1 cellular context compared by ENCODE assay signal in the genomic region with DNA sequence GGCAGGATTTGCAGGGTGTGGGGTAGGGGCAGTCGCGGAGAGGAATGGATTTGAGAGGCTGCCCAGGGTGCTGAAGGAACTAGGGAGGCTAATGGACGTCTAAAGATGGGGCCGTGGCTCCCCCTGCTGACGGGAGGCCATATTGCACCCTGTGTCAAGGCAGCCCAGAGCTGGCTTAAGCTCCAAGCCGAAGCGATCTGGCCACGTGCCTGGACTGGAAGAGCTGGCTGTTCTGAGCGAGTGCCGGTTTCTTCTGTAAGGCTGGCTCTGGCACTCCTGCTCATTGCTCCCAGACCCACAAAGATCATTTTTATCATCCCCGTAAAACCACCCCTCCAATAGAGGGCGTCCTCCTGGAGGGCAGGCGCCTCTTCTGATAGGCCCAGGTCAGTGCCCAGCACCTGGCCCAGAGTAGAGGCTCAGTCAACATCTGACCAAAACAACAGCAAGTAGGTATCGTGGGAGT.
TF ChIP-seq lines count a peak whose summit lies in the region.

No MANE protein-coding gene starts in this region.

TF ChIP-seq in HepG2, 621 proteins besides CTCF, POLR2A, EP300 and RAD21 (continued from another document and continues in another):
- TF ChIP-seq TAF15 (IDR thresholded peaks at IDR 0.05; ENCODE audit: low read depth, low read length, poor library complexity, severe bottlenecking): no peak
- no peak for TF ChIP-seq FOXP1 (IDR thresholded peaks at IDR 0.05)
- no peak for TF ChIP-seq FOXP1 (CRISPR knock-in tag; IDR thresholded peaks at IDR 0.05)
- no peak for TF ChIP-seq ZFAT (CRISPR knock-in tag; conservative IDR thresholded peaks at IDR 0.05)
- TF ChIP-seq, protein P1, sequence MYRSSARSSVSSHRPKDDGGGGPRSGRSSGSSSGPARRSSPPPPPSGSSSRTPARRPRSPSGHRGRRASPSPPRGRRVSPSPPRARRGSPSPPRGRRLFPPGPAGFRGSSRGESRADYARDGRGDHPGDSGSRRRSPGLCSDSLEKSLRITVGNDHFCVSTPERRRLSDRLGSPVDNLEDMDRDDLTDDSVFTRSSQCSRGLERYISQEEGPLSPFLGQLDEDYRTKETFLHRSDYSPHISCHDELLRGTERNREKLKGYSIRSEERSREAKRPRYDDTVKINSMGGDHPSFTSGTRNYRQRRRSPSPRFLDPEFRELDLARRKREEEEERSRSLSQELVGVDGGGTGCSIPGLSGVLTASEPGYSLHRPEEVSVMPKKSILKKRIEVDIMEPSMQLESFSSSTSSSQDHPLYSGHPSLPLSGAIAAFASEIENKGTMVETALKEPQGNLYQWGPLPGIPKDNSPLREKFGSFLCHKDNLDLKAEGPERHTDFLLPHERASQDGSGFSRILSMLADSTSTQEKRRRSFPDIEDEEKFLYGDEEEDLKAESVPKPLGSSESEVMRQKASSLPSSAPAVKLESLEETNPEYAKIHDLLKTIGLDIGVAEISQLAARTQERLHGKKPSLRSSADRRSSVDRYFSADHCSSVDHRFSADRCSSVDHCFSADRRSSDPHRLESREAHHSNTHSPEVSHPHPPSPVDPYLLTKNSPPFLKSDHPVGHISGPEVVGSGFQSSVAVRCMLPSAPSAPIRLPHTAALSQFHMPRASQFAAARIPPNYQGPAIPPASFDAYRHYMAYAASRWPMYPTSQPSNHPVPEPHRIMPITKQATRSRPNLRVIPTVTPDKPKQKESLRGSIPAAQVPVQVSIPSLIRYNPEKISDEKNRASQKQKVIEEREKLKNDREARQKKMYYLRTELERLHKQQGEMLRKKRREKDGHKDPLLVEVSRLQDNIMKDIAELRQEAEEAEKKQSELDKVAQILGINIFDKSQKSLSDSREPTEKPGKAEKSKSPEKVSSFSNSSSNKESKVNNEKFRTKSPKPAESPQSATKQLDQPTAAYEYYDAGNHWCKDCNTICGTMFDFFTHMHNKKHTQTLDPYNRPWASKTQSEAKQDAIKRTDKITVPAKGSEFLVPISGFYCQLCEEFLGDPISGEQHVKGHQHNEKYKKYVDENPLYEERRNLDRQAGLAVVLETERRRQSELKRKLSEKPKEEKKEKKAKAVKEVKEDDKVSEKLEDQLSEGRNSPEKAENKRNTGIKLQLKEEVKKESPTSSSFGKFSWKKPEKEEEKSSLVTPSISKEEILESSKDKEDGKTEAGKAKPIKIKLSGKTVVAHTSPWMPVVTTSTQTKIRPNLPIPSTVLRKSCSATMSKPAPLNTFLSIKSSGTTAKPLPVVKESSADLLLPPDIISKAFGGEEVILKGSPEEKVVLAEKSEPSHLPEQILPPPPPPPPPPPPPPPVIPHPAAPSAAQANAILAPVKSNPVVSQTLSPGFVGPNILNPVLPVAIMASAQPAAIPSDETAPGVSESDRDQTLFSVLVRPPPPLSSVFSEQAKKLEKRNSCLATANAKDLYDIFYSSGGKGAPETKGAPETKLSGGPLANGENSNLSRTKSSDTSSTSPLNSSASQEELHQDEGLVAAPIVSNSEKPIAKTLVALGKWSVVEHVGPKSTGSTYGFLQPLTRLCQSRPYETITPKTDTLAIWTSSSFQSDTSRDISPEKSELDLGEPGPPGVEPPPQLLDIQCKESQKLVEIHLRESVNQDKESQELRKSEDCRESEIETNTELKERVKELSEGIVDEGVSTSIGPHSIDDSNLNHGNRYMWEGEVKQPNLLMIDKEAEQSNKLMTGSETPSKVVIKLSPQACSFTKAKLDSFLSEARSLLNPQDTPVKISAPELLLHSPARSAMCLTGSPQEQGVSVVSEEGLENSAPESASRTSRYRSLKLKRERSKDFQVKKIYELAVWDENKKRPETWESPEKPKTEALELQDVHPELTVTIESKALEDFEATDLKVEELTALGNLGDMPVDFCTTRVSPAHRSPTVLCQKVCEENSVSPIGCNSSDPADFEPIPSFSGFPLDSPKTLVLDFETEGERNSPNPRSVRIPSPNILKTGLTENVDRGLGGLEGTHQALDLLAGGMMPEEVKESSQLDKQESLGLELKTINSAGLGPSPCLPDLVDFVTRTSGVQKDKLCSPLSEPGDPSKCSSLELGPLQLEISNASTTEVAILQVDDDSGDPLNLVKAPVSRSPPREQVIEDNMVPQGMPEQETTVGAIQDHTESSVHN (CRISPR knock-in tag; IDR thresholded peaks at IDR 0.05): no peak
- TF ChIP-seq, protein P2, sequence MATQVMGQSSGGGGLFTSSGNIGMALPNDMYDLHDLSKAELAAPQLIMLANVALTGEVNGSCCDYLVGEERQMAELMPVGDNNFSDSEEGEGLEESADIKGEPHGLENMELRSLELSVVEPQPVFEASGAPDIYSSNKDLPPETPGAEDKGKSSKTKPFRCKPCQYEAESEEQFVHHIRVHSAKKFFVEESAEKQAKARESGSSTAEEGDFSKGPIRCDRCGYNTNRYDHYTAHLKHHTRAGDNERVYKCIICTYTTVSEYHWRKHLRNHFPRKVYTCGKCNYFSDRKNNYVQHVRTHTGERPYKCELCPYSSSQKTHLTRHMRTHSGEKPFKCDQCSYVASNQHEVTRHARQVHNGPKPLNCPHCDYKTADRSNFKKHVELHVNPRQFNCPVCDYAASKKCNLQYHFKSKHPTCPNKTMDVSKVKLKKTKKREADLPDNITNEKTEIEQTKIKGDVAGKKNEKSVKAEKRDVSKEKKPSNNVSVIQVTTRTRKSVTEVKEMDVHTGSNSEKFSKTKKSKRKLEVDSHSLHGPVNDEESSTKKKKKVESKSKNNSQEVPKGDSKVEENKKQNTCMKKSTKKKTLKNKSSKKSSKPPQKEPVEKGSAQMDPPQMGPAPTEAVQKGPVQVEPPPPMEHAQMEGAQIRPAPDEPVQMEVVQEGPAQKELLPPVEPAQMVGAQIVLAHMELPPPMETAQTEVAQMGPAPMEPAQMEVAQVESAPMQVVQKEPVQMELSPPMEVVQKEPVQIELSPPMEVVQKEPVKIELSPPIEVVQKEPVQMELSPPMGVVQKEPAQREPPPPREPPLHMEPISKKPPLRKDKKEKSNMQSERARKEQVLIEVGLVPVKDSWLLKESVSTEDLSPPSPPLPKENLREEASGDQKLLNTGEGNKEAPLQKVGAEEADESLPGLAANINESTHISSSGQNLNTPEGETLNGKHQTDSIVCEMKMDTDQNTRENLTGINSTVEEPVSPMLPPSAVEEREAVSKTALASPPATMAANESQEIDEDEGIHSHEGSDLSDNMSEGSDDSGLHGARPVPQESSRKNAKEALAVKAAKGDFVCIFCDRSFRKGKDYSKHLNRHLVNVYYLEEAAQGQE (IDR thresholded peaks at IDR 0.05; ENCODE audit: borderline replicate concordance in 1 of 2, low read depth in 1 of 2, low read length in 2 of 2): no peak
- no peak for TF ChIP-seq ZNF136 (CRISPR knock-in tag; IDR thresholded peaks at IDR 0.05; ENCODE audit: low read depth)
- TF ChIP-seq SAP130 (CRISPR knock-in tag; IDR thresholded peaks at IDR 0.05; ENCODE audit: low read depth): 0 out of 2 replicates have a peak, but pooled peaks have one; percentile 16
- no peak for TF ChIP-seq RBFOX2 (IDR thresholded peaks at IDR 0.05; ENCODE audit: low read depth, low read length)
- TF ChIP-seq, protein P3, sequence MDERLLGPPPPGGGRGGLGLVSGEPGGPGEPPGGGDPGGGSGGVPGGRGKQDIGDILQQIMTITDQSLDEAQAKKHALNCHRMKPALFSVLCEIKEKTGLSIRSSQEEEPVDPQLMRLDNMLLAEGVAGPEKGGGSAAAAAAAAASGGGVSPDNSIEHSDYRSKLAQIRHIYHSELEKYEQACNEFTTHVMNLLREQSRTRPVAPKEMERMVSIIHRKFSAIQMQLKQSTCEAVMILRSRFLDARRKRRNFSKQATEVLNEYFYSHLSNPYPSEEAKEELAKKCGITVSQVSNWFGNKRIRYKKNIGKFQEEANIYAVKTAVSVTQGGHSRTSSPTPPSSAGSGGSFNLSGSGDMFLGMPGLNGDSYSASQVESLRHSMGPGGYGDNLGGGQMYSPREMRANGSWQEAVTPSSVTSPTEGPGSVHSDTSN (CRISPR knock-in tag; IDR thresholded peaks at IDR 0.05): no peak
- TF ChIP-seq HMG20B (CRISPR knock-in tag; conservative IDR thresholded peaks at IDR 0.05): no peak
- no peak for TF ChIP-seq YEATS2 (CRISPR knock-in tag; IDR thresholded peaks at IDR 0.05; ENCODE audit: borderline replicate concordance)
- TF ChIP-seq ZIK1 (CRISPR knock-in tag; IDR thresholded peaks at IDR 0.05; ENCODE audit: borderline replicate concordance, low read depth): no peak
- TF ChIP-seq, protein P4, sequence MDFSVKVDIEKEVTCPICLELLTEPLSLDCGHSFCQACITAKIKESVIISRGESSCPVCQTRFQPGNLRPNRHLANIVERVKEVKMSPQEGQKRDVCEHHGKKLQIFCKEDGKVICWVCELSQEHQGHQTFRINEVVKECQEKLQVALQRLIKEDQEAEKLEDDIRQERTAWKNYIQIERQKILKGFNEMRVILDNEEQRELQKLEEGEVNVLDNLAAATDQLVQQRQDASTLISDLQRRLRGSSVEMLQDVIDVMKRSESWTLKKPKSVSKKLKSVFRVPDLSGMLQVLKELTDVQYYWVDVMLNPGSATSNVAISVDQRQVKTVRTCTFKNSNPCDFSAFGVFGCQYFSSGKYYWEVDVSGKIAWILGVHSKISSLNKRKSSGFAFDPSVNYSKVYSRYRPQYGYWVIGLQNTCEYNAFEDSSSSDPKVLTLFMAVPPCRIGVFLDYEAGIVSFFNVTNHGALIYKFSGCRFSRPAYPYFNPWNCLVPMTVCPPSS (IDR thresholded peaks at IDR 0.05): no peak
- TF ChIP-seq, protein P5, sequence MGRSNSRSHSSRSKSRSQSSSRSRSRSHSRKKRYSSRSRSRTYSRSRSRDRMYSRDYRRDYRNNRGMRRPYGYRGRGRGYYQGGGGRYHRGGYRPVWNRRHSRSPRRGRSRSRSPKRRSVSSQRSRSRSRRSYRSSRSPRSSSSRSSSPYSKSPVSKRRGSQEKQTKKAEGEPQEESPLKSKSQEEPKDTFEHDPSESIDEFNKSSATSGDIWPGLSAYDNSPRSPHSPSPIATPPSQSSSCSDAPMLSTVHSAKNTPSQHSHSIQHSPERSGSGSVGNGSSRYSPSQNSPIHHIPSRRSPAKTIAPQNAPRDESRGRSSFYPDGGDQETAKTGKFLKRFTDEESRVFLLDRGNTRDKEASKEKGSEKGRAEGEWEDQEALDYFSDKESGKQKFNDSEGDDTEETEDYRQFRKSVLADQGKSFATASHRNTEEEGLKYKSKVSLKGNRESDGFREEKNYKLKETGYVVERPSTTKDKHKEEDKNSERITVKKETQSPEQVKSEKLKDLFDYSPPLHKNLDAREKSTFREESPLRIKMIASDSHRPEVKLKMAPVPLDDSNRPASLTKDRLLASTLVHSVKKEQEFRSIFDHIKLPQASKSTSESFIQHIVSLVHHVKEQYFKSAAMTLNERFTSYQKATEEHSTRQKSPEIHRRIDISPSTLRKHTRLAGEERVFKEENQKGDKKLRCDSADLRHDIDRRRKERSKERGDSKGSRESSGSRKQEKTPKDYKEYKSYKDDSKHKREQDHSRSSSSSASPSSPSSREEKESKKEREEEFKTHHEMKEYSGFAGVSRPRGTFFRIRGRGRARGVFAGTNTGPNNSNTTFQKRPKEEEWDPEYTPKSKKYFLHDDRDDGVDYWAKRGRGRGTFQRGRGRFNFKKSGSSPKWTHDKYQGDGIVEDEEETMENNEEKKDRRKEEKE (IDR thresholded peaks at IDR 0.05): no peak
- TF ChIP-seq, protein P6, sequence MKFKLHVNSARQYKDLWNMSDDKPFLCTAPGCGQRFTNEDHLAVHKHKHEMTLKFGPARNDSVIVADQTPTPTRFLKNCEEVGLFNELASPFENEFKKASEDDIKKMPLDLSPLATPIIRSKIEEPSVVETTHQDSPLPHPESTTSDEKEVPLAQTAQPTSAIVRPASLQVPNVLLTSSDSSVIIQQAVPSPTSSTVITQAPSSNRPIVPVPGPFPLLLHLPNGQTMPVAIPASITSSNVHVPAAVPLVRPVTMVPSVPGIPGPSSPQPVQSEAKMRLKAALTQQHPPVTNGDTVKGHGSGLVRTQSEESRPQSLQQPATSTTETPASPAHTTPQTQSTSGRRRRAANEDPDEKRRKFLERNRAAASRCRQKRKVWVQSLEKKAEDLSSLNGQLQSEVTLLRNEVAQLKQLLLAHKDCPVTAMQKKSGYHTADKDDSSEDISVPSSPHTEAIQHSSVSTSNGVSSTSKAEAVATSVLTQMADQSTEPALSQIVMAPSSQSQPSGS (CRISPR knock-in tag; IDR thresholded peaks at IDR 0.05): no peak
- no peak for TF ChIP-seq ZNF619 (CRISPR knock-in tag; IDR thresholded peaks at IDR 0.05)
- TF ChIP-seq, protein P7, sequence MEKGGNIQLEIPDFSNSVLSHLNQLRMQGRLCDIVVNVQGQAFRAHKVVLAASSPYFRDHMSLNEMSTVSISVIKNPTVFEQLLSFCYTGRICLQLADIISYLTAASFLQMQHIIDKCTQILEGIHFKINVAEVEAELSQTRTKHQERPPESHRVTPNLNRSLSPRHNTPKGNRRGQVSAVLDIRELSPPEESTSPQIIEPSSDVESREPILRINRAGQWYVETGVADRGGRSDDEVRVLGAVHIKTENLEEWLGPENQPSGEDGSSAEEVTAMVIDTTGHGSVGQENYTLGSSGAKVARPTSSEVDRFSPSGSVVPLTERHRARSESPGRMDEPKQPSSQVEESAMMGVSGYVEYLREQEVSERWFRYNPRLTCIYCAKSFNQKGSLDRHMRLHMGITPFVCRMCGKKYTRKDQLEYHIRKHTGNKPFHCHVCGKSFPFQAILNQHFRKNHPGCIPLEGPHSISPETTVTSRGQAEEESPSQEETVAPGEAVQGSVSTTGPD (CRISPR knock-in tag; IDR thresholded peaks at IDR 0.05): no peak
- peak; percentile 25; the same call in 1 of the 2 replicates for TF ChIP-seq GABPB1 (CRISPR knock-in tag; IDR thresholded peaks at IDR 0.05)
- TF ChIP-seq, protein P8, sequence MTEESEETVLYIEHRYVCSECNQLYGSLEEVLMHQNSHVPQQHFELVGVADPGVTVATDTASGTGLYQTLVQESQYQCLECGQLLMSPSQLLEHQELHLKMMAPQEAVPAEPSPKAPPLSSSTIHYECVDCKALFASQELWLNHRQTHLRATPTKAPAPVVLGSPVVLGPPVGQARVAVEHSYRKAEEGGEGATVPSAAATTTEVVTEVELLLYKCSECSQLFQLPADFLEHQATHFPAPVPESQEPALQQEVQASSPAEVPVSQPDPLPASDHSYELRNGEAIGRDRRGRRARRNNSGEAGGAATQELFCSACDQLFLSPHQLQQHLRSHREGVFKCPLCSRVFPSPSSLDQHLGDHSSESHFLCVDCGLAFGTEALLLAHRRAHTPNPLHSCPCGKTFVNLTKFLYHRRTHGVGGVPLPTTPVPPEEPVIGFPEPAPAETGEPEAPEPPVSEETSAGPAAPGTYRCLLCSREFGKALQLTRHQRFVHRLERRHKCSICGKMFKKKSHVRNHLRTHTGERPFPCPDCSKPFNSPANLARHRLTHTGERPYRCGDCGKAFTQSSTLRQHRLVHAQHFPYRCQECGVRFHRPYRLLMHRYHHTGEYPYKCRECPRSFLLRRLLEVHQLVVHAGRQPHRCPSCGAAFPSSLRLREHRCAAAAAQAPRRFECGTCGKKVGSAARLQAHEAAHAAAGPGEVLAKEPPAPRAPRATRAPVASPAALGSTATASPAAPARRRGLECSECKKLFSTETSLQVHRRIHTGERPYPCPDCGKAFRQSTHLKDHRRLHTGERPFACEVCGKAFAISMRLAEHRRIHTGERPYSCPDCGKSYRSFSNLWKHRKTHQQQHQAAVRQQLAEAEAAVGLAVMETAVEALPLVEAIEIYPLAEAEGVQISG (CRISPR knock-in tag; IDR thresholded peaks at IDR 0.05): peak; percentile 94
- TF ChIP-seq ZNF354B (CRISPR knock-in tag; IDR thresholded peaks at IDR 0.05): no peak
- TF ChIP-seq GFI1 (CRISPR knock-in tag; IDR thresholded peaks at IDR 0.05; ENCODE audit: borderline replicate concordance): no peak
- TF ChIP-seq MYNN (CRISPR knock-in tag; IDR thresholded peaks at IDR 0.05; ENCODE audit: low read depth): no peak
- TF ChIP-seq, protein P9, sequence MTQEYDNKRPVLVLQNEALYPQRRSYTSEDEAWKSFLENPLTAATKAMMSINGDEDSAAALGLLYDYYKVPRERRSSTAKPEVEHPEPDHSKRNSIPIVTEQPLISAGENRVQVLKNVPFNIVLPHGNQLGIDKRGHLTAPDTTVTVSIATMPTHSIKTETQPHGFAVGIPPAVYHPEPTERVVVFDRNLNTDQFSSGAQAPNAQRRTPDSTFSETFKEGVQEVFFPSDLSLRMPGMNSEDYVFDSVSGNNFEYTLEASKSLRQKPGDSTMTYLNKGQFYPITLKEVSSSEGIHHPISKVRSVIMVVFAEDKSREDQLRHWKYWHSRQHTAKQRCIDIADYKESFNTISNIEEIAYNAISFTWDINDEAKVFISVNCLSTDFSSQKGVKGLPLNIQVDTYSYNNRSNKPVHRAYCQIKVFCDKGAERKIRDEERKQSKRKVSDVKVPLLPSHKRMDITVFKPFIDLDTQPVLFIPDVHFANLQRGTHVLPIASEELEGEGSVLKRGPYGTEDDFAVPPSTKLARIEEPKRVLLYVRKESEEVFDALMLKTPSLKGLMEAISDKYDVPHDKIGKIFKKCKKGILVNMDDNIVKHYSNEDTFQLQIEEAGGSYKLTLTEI (CRISPR knock-in tag; conservative IDR thresholded peaks at IDR 0.05): no peak
